In genomic region chr1:102365074-102365473, GRCh38 we compare ENCODE assay signal across 25 cellular contexts.
"Had no signal": no experiment of that assay in that cellular context is flagged by ENCODE, and none has a peak within 500 bp of the region (broad histone marks: within the 10 kb centered on the region; RNA-seq: fewer than 3 reads in every experiment).

No MANE protein-coding gene starts in this region.

- H3K4me3 ChIP-seq: ascending aorta, body of pancreas, Peyer's patch, SJCRH30 had no signal

- H3K36me3 ChIP-seq: ascending aorta, Peyer's patch, SJCRH30 had no signal

- H3K27ac ChIP-seq: ascending aorta, body of pancreas, Peyer's patch, RWPE1, SJCRH30 had no signal

- H3K9me3 ChIP-seq: ascending aorta, body of pancreas, Peyer's patch, SJCRH30 had no signal

- DNase-seq: activated B cell treated with CpG ODN at 0.5 μM for 24 hours; activated CD4-positive, alpha-beta T cell treated with anti-CD3 and anti-CD28 coated beads for 1 hour; activated CD4-positive, alpha-beta T cell treated with anti-CD3 and anti-CD28 coated beads, Interleukin-2, amount 10 ng/mL, durations not matched to agents 24 days and 14 days; activated CD4-positive, alpha-beta T cell treated with anti-CD3 and anti-CD28 coated beads, Interleukin-2, amount 50 U/mL, for 48 hours; activated CD8-positive, alpha-beta memory T cell treated with anti-CD3 and anti-CD28 coated beads, Interleukin-2, amount 10 ng/mL, durations not matched to agents 7 days and 5 days; activated effector memory CD4-positive, alpha-beta T cell treated with anti-CD3 and anti-CD28 coated beads, Interleukin-2, amount 50 U/mL, for 16 hours; activated naive CD4-positive, alpha-beta T cell treated with Interleukin-2 at 50 U/mL for 16 hours; activated naive CD8-positive, alpha-beta T cell treated with anti-CD3 and anti-CD28 coated beads, Interleukin-2, amount 50 U/mL, for 24 hours; activated T-cell treated with anti-CD3 and anti-CD28 coated beads, Interleukin-2, amount 50 U/mL, for 24 hours; amniotic stem cell; body of pancreas; central memory CD4-positive, alpha-beta T cell; KBM-7; NCI-H1048; NCI-H146; NCI-H187 treated with DMSO at 0.1 percent for 48 hours; NCI-H2081 treated with DMSO at 0.1 percent for 48 hours; NCI-H2171 treated with DMSO at 0.1 percent for 48 hours; NCI-H226; NCI-H510A treated with DMSO at 0.1 percent for 48 hours; Peyer's patch; Right ventricle myocardium superior; SJCRH30 had no signal

- H3K4me1 ChIP-seq: ascending aorta, body of pancreas, Peyer's patch, SJCRH30 had no signal

- H3K27me3 ChIP-seq: ascending aorta, body of pancreas, Peyer's patch, SJCRH30 had no signal
